ENCODE assay signal across 12 cellular contexts in the genomic region with DNA sequence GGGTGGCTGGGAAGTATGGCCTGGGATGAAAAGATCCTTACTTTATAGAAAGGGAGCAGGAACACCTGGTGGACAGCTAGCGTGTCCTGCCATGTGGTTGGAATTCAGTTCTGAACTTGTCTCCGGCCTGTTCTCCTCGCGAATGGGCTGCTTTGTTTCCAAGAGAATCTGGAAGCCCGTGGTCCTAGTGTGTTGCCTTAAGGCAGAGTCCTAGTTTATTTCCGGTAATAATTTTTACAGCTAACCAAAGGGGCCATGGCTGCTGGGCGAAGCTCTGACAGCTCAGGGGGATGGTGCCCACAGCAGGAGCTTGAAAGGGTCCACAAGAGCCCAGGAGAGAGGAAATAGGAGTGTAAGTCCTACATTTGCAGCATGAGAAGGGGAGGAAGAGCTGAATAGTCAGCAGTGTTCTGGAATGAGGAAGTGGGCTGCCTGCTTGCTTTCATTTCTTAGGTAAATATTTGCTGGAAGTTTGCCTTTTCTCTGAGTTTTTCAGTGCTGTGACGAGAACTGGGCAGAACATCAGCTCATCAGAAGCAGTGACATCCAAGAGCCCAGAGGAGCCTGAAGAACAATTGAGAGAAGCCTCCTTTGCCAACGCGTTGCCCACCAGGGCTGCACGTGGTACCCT. TPM values are rescaled to one million over a fixed set of nuclear protein-coding genes. Genes with fewer than 3 reads are reported as not detected.
A peak's percentile ranks its signal among the peaks of the same experiment; 100 is the strongest.
DNase-seq lines count a peak whose midpoint lies in the region; ATAC-seq and TF ChIP-seq lines count a peak whose summit lies in the region.
"Had no signal": no experiment of that assay in that cellular context is flagged by ENCODE, and none has a peak within 500 bp of the region (broad histone marks: within the 10 kb centered on the region; RNA-seq: fewer than 3 reads in every experiment).

No MANE protein-coding gene starts in this region.

- H3K27ac ChIP-seq in 22Rv1 (peak overlapping the region; percentile 64), PC-3 (ENCODE audit: low read length) (peak overlapping the region; percentile 52)
- H3K27ac ChIP-seq: skin epidermis, suprapubic skin had no signal

- TF ChIP-seq CTCF in 22Rv1 (IDR thresholded peaks at IDR 0.05) (no peak), PC-3 (conservative IDR thresholded peaks at IDR 0.05; ENCODE audit: low read depth, low read length) (no peak)

- H3K4me2 ChIP-seq in PC-3 (ENCODE audit: low read length) = peak overlapping the region; percentile 76

- no TSS peak for BruUV-seq in PC-3 (replicated peaks; lab: Mats Ljungman, UMichigan)

- H3K4me3 ChIP-seq in PC-3 (ENCODE audit: low read length) = peak overlapping the region; percentile 37; the same call in 1 of the 2 replicates
- H3K4me3 ChIP-seq: skin epidermis, suprapubic skin had no signal

- CTCF ChIA-PET in PC-3 (lab: Charles Lee) = interaction anchor here (0.6 kb wide), 1 partner anchor 534 kb away, joined by 3 read pairs; no protein-coding TSS in a partner anchor

- H2AFZ ChIP-seq in PC-3 (ENCODE audit: low read length) = peak overlapping the region; percentile 73

- no peaks in the 10 kb centered on the region for H3K36me3 ChIP-seq in PC-3 (ENCODE audit: low read depth, low read length)
- H3K36me3 ChIP-seq: suprapubic skin had no signal

- no peaks in the 10 kb centered on the region for H3K9me3 ChIP-seq in PC-3 (ENCODE audit: low read length)
- H3K9me3 ChIP-seq: suprapubic skin had no signal

- peaks cover 14% of the 10 kb centered on the region for H3K4me1 ChIP-seq in PC-3 (ENCODE audit: insufficient read depth, low read length)
- H3K4me1 ChIP-seq: suprapubic skin had no signal

- H4K20me1 ChIP-seq in PC-3 (ENCODE audit: low read length) = no peaks in the 10 kb centered on the region

- H3K27me3 ChIP-seq in PC-3 (ENCODE audit: low read length) = no peaks in the 10 kb centered on the region
- H3K27me3 ChIP-seq: suprapubic skin had no signal

- H3K9me2 ChIP-seq in PC-3 (replicated peaks; ENCODE audit: low read length) = no peaks in the 10 kb centered on the region

- intact Hi-C loops in PC-3 (cut with micrococcal nuclease) = no loop called here

- no peak overlapping the region for H3K9ac ChIP-seq in PC-3 (ENCODE audit: low read length)

- no peaks in the 10 kb centered on the region for H3F3A ChIP-seq in PC-3 (ENCODE audit: low read length, unreplicated experiment)

- peak; percentile 49 for ATAC-seq in GM19372 (IDR thresholded peaks at IDR 0.05; ENCODE audit: low read depth, unreplicated experiment)
- peak; percentile 91 for ATAC-seq in PC-3
- ATAC-seq in GM19351 (IDR thresholded peaks at IDR 0.05; ENCODE audit: unreplicated experiment) = no peak

- POLR2A ChIA-PET in PC-3 (lab: Charles Lee; ENCODE audit: unreplicated experiment) = no interaction called here

- H3K79me2 ChIP-seq in PC-3 (ENCODE audit: low read length) = no peaks in the 10 kb centered on the region

- DNase-seq in PC-3 (peak; percentile 84), islet precursor cell (peak; percentile 38), DMS79 treated with DMSO at 0.1 percent for 48 hours (lab: John Stamatoyannopoulos, UW) (no peak), NCI-H146 treated with DMSO at 0.1 percent for 48 hours (lab: John Stamatoyannopoulos, UW; ENCODE audit: unreplicated experiment) (no peak), GM19238 (ENCODE audit: insufficient read length, low spot score) (no peak)
- DNase-seq: effector CD8-positive, alpha-beta T cell; NCI-H1092 had no signal

RNA-seq across cellular contexts. Expression of a gene that starts 13.1 kb away (rescaled TPM):
- 0.66 TPM in 1 of 2 replicates, not detected in the other for total RNA-seq in PC-3 (2014; rRNA removed)
- total RNA-seq: suprapubic skin had no signal

RNA-seq across cellular contexts. Expression of a gene that starts 44.8 kb away (rescaled TPM):
- 28.6 and 29.0 TPM in 2 replicates for total RNA-seq in PC-3 (2014; rRNA removed)

Comparison
In these comparisons a context has a peak if more than half of its experiments do, and no peak if none do; other contexts are left out.
1. DNase-seq: peak in PC-3 (single experiment) and islet precursor cell (single experiment); none in DMS79 treated with DMSO at 0.1 percent for 48 hours (single experiment), NCI-H146 treated with DMSO at 0.1 percent for 48 hours (single experiment) and GM19238 (single experiment).